8 cellular contexts compared by ENCODE assay signal in the genomic region with DNA sequence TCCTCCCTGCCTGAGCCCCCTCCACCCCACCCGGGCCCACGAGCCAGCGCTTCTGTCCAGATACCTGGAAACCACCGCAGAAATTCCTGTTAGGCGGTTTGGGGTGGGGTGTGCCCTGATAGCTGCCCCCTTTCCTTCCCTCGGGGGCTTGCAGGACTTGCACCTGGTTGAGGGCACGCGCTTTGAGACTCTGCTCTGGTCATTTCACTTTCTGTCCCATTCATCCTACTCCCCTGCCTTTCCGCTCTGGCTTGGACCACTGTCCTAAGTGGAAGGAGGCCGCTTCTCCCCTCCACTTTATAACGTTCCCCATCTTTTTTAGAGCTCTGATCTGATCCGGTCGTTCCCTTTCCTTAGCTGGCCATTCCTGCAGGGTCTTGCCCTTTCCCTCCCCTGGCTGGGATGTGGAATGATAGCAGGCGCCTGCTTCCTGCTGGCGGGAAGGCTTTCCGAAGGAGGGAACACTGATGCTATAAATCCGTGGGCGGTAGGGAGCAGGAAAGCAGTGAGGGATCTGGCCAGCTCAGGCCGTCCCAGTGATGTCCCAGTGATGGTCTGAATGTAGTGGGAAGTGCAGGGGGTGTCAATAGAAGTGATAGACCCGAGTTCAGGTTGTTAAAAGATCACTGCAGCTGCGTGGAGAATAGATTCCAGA. TPM values are rescaled to one million over a fixed set of nuclear protein-coding genes. Genes with fewer than 3 reads are reported as not detected.
DNase-seq lines count a peak whose midpoint lies in the region; ATAC-seq lines count a peak whose summit lies in the region.

No MANE protein-coding gene starts in this region.

- H3K27ac ChIP-seq in subcutaneous abdominal adipose tissue (ENCODE audit: low read depth, low read length) = no peak overlapping the region

- CTCF ChIA-PET in activated CD4-positive, alpha-beta T cell treated with anti-CD3 and anti-CD28 coated beads for 36 hours (lab: Charles Lee) = interaction anchor here (0.5 kb wide), 1 partner anchor 406 kb away, joined by 3 read pairs; no protein-coding TSS in a partner anchor
- CTCF ChIA-PET in activated CD4-positive, alpha-beta memory T cell treated with anti-CD3 and anti-CD28 coated beads for 36 hours (lab: Charles Lee) = interaction anchor here (1.0 to 1.3 kb wide), 2 partner anchors 395 to 406 kb away, joined by 4 to 5 read pairs; no protein-coding TSS in a partner anchor

- H3K4me1 Mint-ChIP-seq in activated CD4-positive, alpha-beta T cell treated with anti-CD3 and anti-CD28 coated beads for 36 hours = peaks cover 26% of the 10 kb centered on the region
- peaks cover 27% of the 10 kb centered on the region for H3K4me1 Mint-ChIP-seq in activated CD4-positive, alpha-beta memory T cell treated with anti-CD3 and anti-CD28 coated beads for 36 hours (ENCODE audit: low read depth)

- POLR2A ChIA-PET in activated CD4-positive, alpha-beta T cell treated with anti-CD3 and anti-CD28 coated beads for 36 hours (lab: Charles Lee) = interaction anchor here (0.6 kb wide), 1 partner anchor 246 kb away, joined by 4 read pairs; no protein-coding TSS in a partner anchor
- POLR2A ChIA-PET in activated CD4-positive, alpha-beta memory T cell treated with anti-CD3 and anti-CD28 coated beads for 36 hours (lab: Charles Lee) = no interaction called here

- H3K9ac ChIP-seq in iPS-15b (ENCODE audit: low read depth, low read length) = peak overlapping the region; percentile 50
- peak overlapping the region; percentile 1 to 69 (median 11) for H3K9ac ChIP-seq in subcutaneous abdominal adipose tissue (ENCODE audit: low read length in 5 of 5)

- intact Hi-C loops in activated CD4-positive, alpha-beta T cell treated with anti-CD3 and anti-CD28 coated beads for 36 hours (cut with DNase I, micrococcal nuclease) = loop anchor here (2.0 to 5.0 kb wide), 5 partner anchors 126 to 405 kb away; a partner anchor contains a TSS
- intact Hi-C loops in activated CD4-positive, alpha-beta memory T cell treated with anti-CD3 and anti-CD28 coated beads for 36 hours (cut with micrococcal nuclease) = loop anchor here (5.0 kb wide), 2 partner anchors 146 to 206 kb away; no protein-coding TSS in a partner anchor

- peak overlapping the region; percentile 50 for H3K4me3 ChIP-seq in iPS-15b (ENCODE audit: low read depth, low read length)
- peak overlapping the region in 4 of 5 donors; percentile 34 to 82 (median 46) for H3K4me3 ChIP-seq in subcutaneous abdominal adipose tissue (ENCODE audit: low read depth in 1 of 5, low read length in 5 of 5)

- H3K27ac Mint-ChIP-seq in activated CD4-positive, alpha-beta T cell treated with anti-CD3 and anti-CD28 coated beads for 36 hours = peak overlapping the region; percentile 16
- peak overlapping the region; percentile 26 for H3K27ac Mint-ChIP-seq in activated CD4-positive, alpha-beta memory T cell treated with anti-CD3 and anti-CD28 coated beads for 36 hours

- H3K27me3 ChIP-seq in iPS-15b (ENCODE audit: control insufficient read depth, insufficient read depth, low read length) (no peaks in the 10 kb centered on the region), subcutaneous abdominal adipose tissue (ENCODE audit: control insufficient read depth in 5 of 5, insufficient read depth in 4 of 5, low read length in 5 of 5) (no peaks in the 10 kb centered on the region)

- H3K36me3 ChIP-seq in iPS-15b (ENCODE audit: control insufficient read depth, insufficient read depth, low read length) (peaks cover 28% of the 10 kb centered on the region), subcutaneous abdominal adipose tissue (ENCODE audit: control insufficient read depth in 5 of 5, insufficient read depth in 5 of 5, low read length in 5 of 5) (peaks cover 0 to 35% (median 29%) of the 10 kb centered on the region in 5 donors)

- DNase-seq in activated CD4-positive, alpha-beta T cell treated with anti-CD3 and anti-CD28 coated beads for 36 hours = no peak
- no peak for DNase-seq in activated CD4-positive, alpha-beta T cell treated with anti-CD3 and anti-CD28 coated beads, Interleukin-2, amount 50 U/mL, for 4 hours
- no peak for DNase-seq in activated CD4-positive, alpha-beta memory T cell treated with anti-CD3 and anti-CD28 coated beads for 36 hours
- DNase-seq in activated CD4-positive, alpha-beta T cell treated with anti-CD3 and anti-CD28 coated beads, Interleukin-2, amount 50 U/mL, for 48 hours = no peak

- H3K4me3 Mint-ChIP-seq in activated CD4-positive, alpha-beta T cell treated with anti-CD3 and anti-CD28 coated beads for 36 hours = peak overlapping the region; percentile 82
- peak overlapping the region; percentile 86 for H3K4me3 Mint-ChIP-seq in activated CD4-positive, alpha-beta memory T cell treated with anti-CD3 and anti-CD28 coated beads for 36 hours

- H3K27me3 Mint-ChIP-seq in activated CD4-positive, alpha-beta T cell treated with anti-CD3 and anti-CD28 coated beads for 36 hours = no peaks in the 10 kb centered on the region
- H3K27me3 Mint-ChIP-seq in activated CD4-positive, alpha-beta memory T cell treated with anti-CD3 and anti-CD28 coated beads for 36 hours = no peaks in the 10 kb centered on the region

- H3K36me3 Mint-ChIP-seq in activated CD4-positive, alpha-beta T cell treated with anti-CD3 and anti-CD28 coated beads for 36 hours (ENCODE audit: low read depth) = peaks cover 45% of the 10 kb centered on the region
- peaks cover 38% of the 10 kb centered on the region for H3K36me3 Mint-ChIP-seq in activated CD4-positive, alpha-beta memory T cell treated with anti-CD3 and anti-CD28 coated beads for 36 hours

- no peak for ATAC-seq in activated CD4-positive, alpha-beta T cell treated with anti-CD3 and anti-CD28 coated beads for 36 hours
- ATAC-seq in HG03354 (IDR thresholded peaks at IDR 0.05; ENCODE audit: poor library complexity, severe bottlenecking, unreplicated experiment) (no peak), HG03432 (IDR thresholded peaks at IDR 0.05; ENCODE audit: unreplicated experiment) (no peak)

- no peaks in the 10 kb centered on the region for H3K9me3 Mint-ChIP-seq in activated CD4-positive, alpha-beta T cell treated with anti-CD3 and anti-CD28 coated beads for 36 hours (ENCODE audit: low read depth)
- no peaks in the 10 kb centered on the region for H3K9me3 Mint-ChIP-seq in activated CD4-positive, alpha-beta memory T cell treated with anti-CD3 and anti-CD28 coated beads for 36 hours

- H3K4me1 ChIP-seq in iPS-15b (ENCODE audit: control insufficient read depth, insufficient read depth, low read length) = peaks cover 8% of the 10 kb centered on the region
- H3K4me1 ChIP-seq in subcutaneous abdominal adipose tissue (ENCODE audit: control insufficient read depth in 5 of 5, insufficient read depth in 5 of 5, low read length in 5 of 5) = peaks cover 2 to 20% (median 18%) of the 10 kb centered on the region in 5 donors

- H3K9me3 ChIP-seq in iPS-15b (ENCODE audit: control insufficient read depth, insufficient read depth, low read length) = no peaks in the 10 kb centered on the region
- no peaks in the 10 kb centered on the region for H3K9me3 ChIP-seq in subcutaneous abdominal adipose tissue (ENCODE audit: control insufficient read depth in 5 of 5, low read length in 5 of 5)

RNA-seq across cellular contexts. Expression of a gene that starts 0.9 kb away (rescaled TPM):
- 10 to 100 TPM; 37.0 to 41.0 TPM for total RNA-seq in activated CD4-positive, alpha-beta T cell treated with anti-CD3 and anti-CD28 coated beads for 36 hours
- 10 to 100 TPM; 28.0 to 28.2 TPM for total RNA-seq in activated CD4-positive, alpha-beta memory T cell treated with anti-CD3 and anti-CD28 coated beads for 36 hours

RNA-seq across cellular contexts. Expression of a gene that starts 1.4 kb away (rescaled TPM):
- total RNA-seq in activated CD4-positive, alpha-beta T cell treated with anti-CD3 and anti-CD28 coated beads for 36 hours = 10 to 100 TPM; 31.5 to 37.2 TPM
- 10 to 100 TPM; 26.8 to 29.5 TPM for total RNA-seq in activated CD4-positive, alpha-beta memory T cell treated with anti-CD3 and anti-CD28 coated beads for 36 hours
